18 cellular contexts compared by ENCODE assay signal in the genomic region with DNA sequence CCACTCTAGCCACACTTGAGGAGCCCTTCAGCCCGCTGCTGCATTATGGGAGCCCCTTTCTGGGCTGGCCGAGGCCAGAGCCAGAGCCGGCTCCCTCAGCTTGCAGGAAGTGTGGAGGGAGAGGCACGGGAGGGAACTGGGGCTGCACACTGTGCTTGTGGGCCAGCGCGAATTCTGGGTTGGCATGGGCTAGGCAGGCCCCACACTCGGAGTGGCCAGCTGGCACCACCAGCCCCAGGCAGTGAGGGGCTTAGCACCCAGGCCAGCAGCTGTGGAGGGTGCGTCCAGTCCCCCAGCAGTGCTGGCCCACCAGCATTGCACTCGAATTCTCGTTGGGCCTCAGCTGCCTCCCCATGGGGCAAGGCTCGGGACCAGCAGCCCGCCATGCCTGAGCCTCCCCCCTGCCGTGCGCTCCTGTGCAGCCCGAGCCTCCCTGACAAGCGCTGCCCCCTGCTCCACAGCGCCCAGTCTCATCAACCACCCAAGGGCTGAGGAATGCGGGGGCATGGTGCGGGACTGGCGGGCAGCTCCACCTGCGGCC.
"Had no signal": no experiment of that assay in that cellular context is flagged by ENCODE, and none has a peak within 500 bp of the region (broad histone marks: within the 10 kb centered on the region; RNA-seq: fewer than 3 reads in every experiment).

No MANE protein-coding gene starts in this region.

- H3K27ac Mint-ChIP-seq: activated B cell treated with CpG ODN at 0.5 μM for 24 hours; activated CD4-positive, alpha-beta memory T cell treated with anti-CD3 and anti-CD28 coated beads for 36 hours; activated CD8-positive, alpha-beta memory T cell treated with anti-CD3 and anti-CD28 coated beads, Interleukin-2, amount 10 ng/mL, durations not matched to agents 7 days and 5 days; activated naive CD4-positive, alpha-beta T cell treated with anti-CD3 and anti-CD28 coated beads for 36 hours; brain; naive B cell; stimulated activated naive CD8-positive, alpha-beta T cell treated with anti-CD3 and anti-CD28 coated beads, Interleukin-15, Interleukin-2, amounts not matched to agents 100 ng/mL and 50 ng/mL, for 24 hours; type B pancreatic cell had no signal

- H3K27me3 Mint-ChIP-seq: activated B cell treated with CpG ODN at 0.5 μM for 24 hours; activated CD4-positive, alpha-beta memory T cell treated with anti-CD3 and anti-CD28 coated beads for 36 hours; activated CD8-positive, alpha-beta memory T cell treated with anti-CD3 and anti-CD28 coated beads, Interleukin-2, amount 10 ng/mL, durations not matched to agents 7 days and 5 days; brain; naive B cell; stimulated activated naive CD8-positive, alpha-beta T cell treated with anti-CD3 and anti-CD28 coated beads, Interleukin-15, Interleukin-2, amounts not matched to agents 100 ng/mL and 50 ng/mL, for 24 hours; type B pancreatic cell had no signal

- H3K4me3 ChIP-seq: colonic mucosa, gastrocnemius medialis, heart left ventricle, suprapubic skin had no signal

- DNase-seq: activated B cell treated with CpG ODN at 0.5 μM for 24 hours; activated CD4-positive, alpha-beta memory T cell treated with anti-CD3 and anti-CD28 coated beads for 36 hours; activated CD4-positive, alpha-beta T cell treated with anti-CD3 and anti-CD28 coated beads for 4 hours; activated CD8-positive, alpha-beta memory T cell treated with anti-CD3 and anti-CD28 coated beads, Interleukin-2, amount 10 ng/mL, durations not matched to agents 7 days and 5 days; activated naive CD4-positive, alpha-beta T cell treated with anti-CD3 and anti-CD28 coated beads for 36 hours; central memory CD4-positive, alpha-beta T cell; colonic mucosa; gastrocnemius medialis; left cardiac atrium; naive B cell; retina; SHP77 treated with DMSO at 0.1 percent for 48 hours; SK-N-SH had no signal

- H3K36me3 ChIP-seq: colonic mucosa, gastrocnemius medialis, heart left ventricle, suprapubic skin had no signal

- H3K4me1 Mint-ChIP-seq: activated B cell treated with CpG ODN at 0.5 μM for 24 hours; activated CD8-positive, alpha-beta memory T cell treated with anti-CD3 and anti-CD28 coated beads, Interleukin-2, amount 10 ng/mL, durations not matched to agents 7 days and 5 days; brain had no signal

- H3K27me3 ChIP-seq: colonic mucosa, gastrocnemius medialis, heart left ventricle, suprapubic skin had no signal

- ATAC-seq: activated CD8-positive, alpha-beta memory T cell treated with anti-CD3 and anti-CD28 coated beads, Interleukin-2, amount 10 ng/mL, durations not matched to agents 7 days and 5 days; gastrocnemius medialis had no signal

- H3K4me3 Mint-ChIP-seq: activated B cell treated with CpG ODN at 0.5 μM for 24 hours; activated CD4-positive, alpha-beta memory T cell treated with anti-CD3 and anti-CD28 coated beads for 36 hours; activated CD8-positive, alpha-beta memory T cell treated with anti-CD3 and anti-CD28 coated beads, Interleukin-2, amount 10 ng/mL, durations not matched to agents 7 days and 5 days; activated naive CD4-positive, alpha-beta T cell treated with anti-CD3 and anti-CD28 coated beads for 36 hours; brain; naive B cell; stimulated activated naive CD8-positive, alpha-beta T cell treated with anti-CD3 and anti-CD28 coated beads, Interleukin-15, Interleukin-2, amounts not matched to agents 100 ng/mL and 50 ng/mL, for 24 hours; type B pancreatic cell had no signal

- H3K4me2 ChIP-seq: SK-N-SH had no signal

- H3K9me3 ChIP-seq: gastrocnemius medialis, SK-N-SH had no signal

- H3K9ac ChIP-seq: SK-N-SH had no signal

- H3K36me3 Mint-ChIP-seq: activated CD4-positive, alpha-beta memory T cell treated with anti-CD3 and anti-CD28 coated beads for 36 hours; activated CD8-positive, alpha-beta memory T cell treated with anti-CD3 and anti-CD28 coated beads, Interleukin-2, amount 10 ng/mL, durations not matched to agents 7 days and 5 days; brain; naive B cell; type B pancreatic cell had no signal

- H3K27ac ChIP-seq: colonic mucosa, gastrocnemius medialis, heart left ventricle, suprapubic skin had no signal

- H3K4me1 ChIP-seq: colonic mucosa, gastrocnemius medialis, heart left ventricle, suprapubic skin had no signal
